In genomic region chr11:29956076-29956556, GRCh38 we compare ENCODE assay signal across 27 cellular contexts.
"Had no signal": no experiment of that assay in that cellular context is flagged by ENCODE, and none has a peak within 500 bp of the region (broad histone marks: within the 10 kb centered on the region; RNA-seq: fewer than 3 reads in every experiment).

No MANE protein-coding gene starts in this region.

- H3K9me3 ChIP-seq: lower lobe of right lung, pancreas, prostate gland, sigmoid colon, tibial nerve, uterus had no signal

- H3K36me3 ChIP-seq: left lung, lower lobe of right lung, pancreas, prostate gland, sigmoid colon, spleen, tibial nerve, uterus had no signal

- H3K4me3 ChIP-seq: left lung, lower lobe of right lung, mucosa of descending colon, pancreas, prostate gland, sigmoid colon, spleen, tibial nerve, uterus had no signal

- ATAC-seq: left colon; left lung; lower lobe of right lung; mucosa of descending colon; naive thymus-derived CD4-positive, alpha-beta T cell; right cardiac atrium; stimulated activated memory B cell treated with anti-CD40 and anti-IgM and Interleukin-4, amounts not matched to agents 10 μg/mL and 1 μg/mL and 100 μg/mL, for 72 hours; stimulated activated naive CD8-positive, alpha-beta T cell treated with anti-CD3 and anti-CD28 coated beads, Interleukin-15, amount 100 ng/mL, for 72 hours had no signal

- H3K27me3 ChIP-seq: left lung, pancreas, sigmoid colon, spleen, tibial nerve, uterus had no signal

- H3K4me1 ChIP-seq: left lung, lower lobe of right lung, pancreas, prostate gland, sigmoid colon, spleen, tibial nerve, uterus had no signal

- FAIRE-seq: islet of Langerhans, kidney, pancreas, small intestine had no signal

- H3K27ac ChIP-seq: left lung, lower lobe of right lung, pancreas, prostate gland, sigmoid colon, spleen, tibial nerve, uterus had no signal

- DNase-seq: hypothalamus; immature natural killer cell; kidney; left colon; left lung; lower lobe of right lung; mammary epithelial cell; mesendoderm; mucosa of descending colon; naive thymus-derived CD4-positive, alpha-beta T cell; nucleus accumbens; pancreas; posterior cingulate gyrus; retina; right cardiac atrium; sigmoid colon; small intestine; spleen; stimulated activated CD4-positive, alpha-beta T cell treated with anti-CD3 and anti-CD28 coated beads, Interleukin-4, amount 100 ng/mL, for 24 hours; stimulated activated naive CD4-positive, alpha-beta T cell treated with Interleukin-2 at 50 U/mL for 16 hours; stimulated activated naive CD8-positive, alpha-beta T cell treated with anti-CD3 and anti-CD28 coated beads, Interleukin-15, amount 100 ng/mL, for 72 hours; substantia nigra; uterus had no signal
